15 cellular contexts compared by ENCODE assay signal in genomic region chr19:29191005-29191404, GRCh38. TPM values are rescaled to one million over a fixed set of nuclear protein-coding genes. Genes with fewer than 3 reads are reported as not detected.
DNase-seq lines count a peak whose midpoint lies in the region; ATAC-seq and TF ChIP-seq lines count a peak whose summit lies in the region.
"Had no signal": no experiment of that assay in that cellular context is flagged by ENCODE, and none has a peak within 500 bp of the region (broad histone marks: within the 10 kb centered on the region; RNA-seq: fewer than 3 reads in every experiment).

No MANE protein-coding gene starts in this region.

- POLR2A ChIA-PET in RWPE1 (lab: Yijun Ruan, JAX; ENCODE audit: low non-redundant PET) = no interaction called here
- POLR2A ChIA-PET in A673 (lab: Charles Lee; ENCODE audit: low non-redundant PET) = no interaction called here

- BruUV-seq in A673 (replicated peaks; lab: Mats Ljungman, UMichigan) = no TSS peak

- no peak for TF ChIP-seq CTCF in RWPE1 (conservative IDR thresholded peaks at IDR 0.05; ENCODE audit: low read depth)
- TF ChIP-seq CTCF in A673 (conservative IDR thresholded peaks at IDR 0.05; ENCODE audit: low read depth, low read length) = no peak

- ATAC-seq in esophagus mucosa (peak; percentile 94), GM21390 (IDR thresholded peaks at IDR 0.05; ENCODE audit: unreplicated experiment) (no peak)
- ATAC-seq: GM23338 had no signal

- peak; percentile 7 for DNase-seq in NCI-H2196 (lab: John Stamatoyannopoulos, UW; ENCODE audit: unreplicated experiment)
- no peak for DNase-seq in NCI-H2196 treated with DMSO at 0.1 percent for 48 hours (lab: John Stamatoyannopoulos, UW; ENCODE audit: unreplicated experiment)
- DNase-seq in DMS79 (lab: John Stamatoyannopoulos, UW) = peak; percentile 10
- DNase-seq in RWPE1 (ENCODE audit: low spot score) = peak; percentile 19
- no peak for DNase-seq in A673 (ENCODE audit: low spot score)
- DNase-seq: AML-193; Caco-2; CD8-positive, alpha-beta memory T cell; H9; IMR-90 had no signal

- peaks cover 5% of the 10 kb centered on the region for H3K9me3 ChIP-seq in A673 (ENCODE audit: low read depth, low read length, poor library complexity, severe bottlenecking)
- H3K9me3 ChIP-seq: BLaER1, Caco-2 had no signal

- no peaks in the 10 kb centered on the region for H3K36me3 ChIP-seq in A673 (ENCODE audit: insufficient read depth, low read length, poor library complexity, severe bottlenecking)
- H3K36me3 ChIP-seq: BLaER1 had no signal

- H3K27me3 ChIP-seq in A673 (replicated peaks; ENCODE audit: insufficient read depth, low read depth, low read length, poor library complexity) = no peaks in the 10 kb centered on the region
- H3K27me3 ChIP-seq: BLaER1 had no signal

- intact Hi-C loops in A673 (cut with micrococcal nuclease; ENCODE audit: unreplicated experiment) = no loop called here

- CTCF ChIA-PET in RWPE1 (lab: Yijun Ruan, JAX) (no interaction called here), A673 (lab: Charles Lee) (no interaction called here)

- H3K4me3 ChIP-seq in A673 (ENCODE audit: low read depth, low read length, poor library complexity, severe bottlenecking) = no peak overlapping the region
- H3K4me3 ChIP-seq: BLaER1, GM23338 had no signal

- H3K27ac ChIP-seq in RWPE1 (no peak overlapping the region), A673 (ENCODE audit: low read depth, low read length, poor library complexity, severe bottlenecking) (no peak overlapping the region)
- H3K27ac ChIP-seq: 22Rv1, BLaER1 had no signal

- H3K4me1 ChIP-seq in A673 (ENCODE audit: insufficient read depth, low read length, poor library complexity, severe bottlenecking) = no peaks in the 10 kb centered on the region
- H3K4me1 ChIP-seq: Caco-2 had no signal

RNA-seq across cellular contexts. Expression of gene UQCRFS1, which starts 21.9 kb away (rescaled TPM):
- total RNA-seq in esophagus mucosa (34.2 TPM), A673 (2021) (47.3 and 48.8 TPM in 2 replicates)

Comparison
In these comparisons a context has a peak if more than half of its experiments do, and no peak if none do; other contexts are left out.
1. DNase-seq: peak in NCI-H2196 (single experiment), DMS79 (single experiment) and RWPE1 (single experiment); none in NCI-H2196 treated with DMSO at 0.1 percent for 48 hours (single experiment) and A673 (single experiment).